Comparison of ENCODE assay signal across 8 cellular contexts in the genomic region with DNA sequence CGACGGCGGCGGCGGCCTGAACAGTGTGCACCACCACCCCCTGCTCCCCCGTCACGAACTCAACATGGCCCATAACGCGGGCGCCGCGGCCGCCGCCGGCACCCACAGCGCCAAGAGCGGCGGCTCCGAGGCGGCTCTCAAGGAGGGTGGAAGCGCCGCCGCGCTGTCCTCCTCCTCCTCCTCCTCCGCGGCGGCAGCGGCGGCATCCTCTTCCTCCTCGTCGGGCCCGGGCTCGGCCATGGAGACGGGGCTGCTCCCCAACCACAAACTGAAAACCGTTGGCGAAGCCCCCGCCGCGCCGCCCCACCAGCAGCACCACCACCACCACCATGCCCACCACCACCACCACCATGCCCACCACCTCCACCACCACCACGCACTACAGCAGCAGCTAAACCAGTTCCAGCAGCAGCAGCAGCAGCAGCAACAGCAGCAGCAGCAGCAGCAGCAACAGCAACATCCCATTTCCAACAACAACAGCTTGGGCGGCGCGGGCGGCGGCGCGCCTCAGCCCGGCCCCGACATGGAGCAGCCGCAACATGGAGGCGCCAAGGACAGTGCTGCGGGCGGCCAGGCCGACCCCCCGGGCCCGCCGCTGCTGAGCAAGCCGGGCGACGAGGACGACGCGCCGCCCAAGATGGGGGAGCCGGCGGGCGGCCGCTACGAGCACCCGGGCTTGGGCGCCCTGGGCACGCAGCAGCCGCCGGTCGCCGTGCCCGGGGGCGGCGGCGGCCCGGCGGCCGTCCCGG. TPM values are rescaled to one million over a fixed set of nuclear protein-coding genes. Genes with fewer than 3 reads are reported as not detected.
A peak's percentile ranks its signal among the peaks of the same experiment; 100 is the strongest.
DNase-seq lines count a peak whose midpoint lies in the region; ATAC-seq and TF ChIP-seq lines count a peak whose summit lies in the region.

No MANE protein-coding gene starts in this region.

- H3K4me1 ChIP-seq in heart left ventricle (peaks cover 3 to 57% (median 37%) of the 10 kb centered on the region in 12 donors), uterus (no peaks in the 10 kb centered on the region)

- no peaks in the 10 kb centered on the region for H3K9me3 Mint-ChIP-seq in activated naive CD4-positive, alpha-beta T cell treated with anti-CD3 and anti-CD28 coated beads, Interleukin-2, amount 50 U/mL, for 24 hours
- H3K9me3 Mint-ChIP-seq in progenitor cell of endocrine pancreas (ENCODE audit: low read depth) = no peaks in the 10 kb centered on the region

- H3K9me3 ChIP-seq in heart left ventricle (no peaks in the 10 kb centered on the region), uterus (no peaks in the 10 kb centered on the region)

- H3K4me3 Mint-ChIP-seq in activated naive CD4-positive, alpha-beta T cell treated with anti-CD3 and anti-CD28 coated beads, Interleukin-2, amount 50 U/mL, for 24 hours = peak overlapping the region; percentile 88
- H3K4me3 Mint-ChIP-seq in progenitor cell of endocrine pancreas (ENCODE audit: low read depth) = peak overlapping the region; percentile 87

- H3K27ac ChIP-seq in heart left ventricle (peak overlapping the region; percentile 94 to 99 (median 97)), uterus (peak overlapping the region; percentile 99 to 100)

- peak overlapping the region; percentile 97 for H3K27ac Mint-ChIP-seq in activated naive CD4-positive, alpha-beta T cell treated with anti-CD3 and anti-CD28 coated beads, Interleukin-2, amount 50 U/mL, for 24 hours
- peak overlapping the region; percentile 98 for H3K27ac Mint-ChIP-seq in progenitor cell of endocrine pancreas

- WGBS in heart left ventricle, 4 donors = 0 to 2% (median 0%) methylated on average over 15 to 85 of the region's 85 CpGs

- ATAC-seq in HG03175 (IDR thresholded peaks at IDR 0.05; ENCODE audit: unreplicated experiment) = peak; percentile 26
- ATAC-seq in heart left ventricle = peak in 3 of 4 donors; percentile 26 to 50 (median 27)

- peak; percentile 56 for TF ChIP-seq POLR2A in Raji (IDR thresholded peaks at IDR 0.05; ENCODE audit: insufficient read depth, low read depth, low read length)
- no peak for TF ChIP-seq POLR2A in heart left ventricle (IDR thresholded peaks at IDR 0.05)
- TF ChIP-seq POLR2A in uterus (IDR thresholded peaks at IDR 0.05) = no peak

- H3K27me3 Mint-ChIP-seq in activated naive CD4-positive, alpha-beta T cell treated with anti-CD3 and anti-CD28 coated beads, Interleukin-2, amount 50 U/mL, for 24 hours = no peaks in the 10 kb centered on the region
- no peaks in the 10 kb centered on the region for H3K27me3 Mint-ChIP-seq in progenitor cell of endocrine pancreas

- intact Hi-C loops in heart left ventricle (cut with DNase I) (loop anchor here in 9 of 10 donors (1.0 to 10.0 kb wide), 19 partner anchors 57 to 497 kb away; no protein-coding TSS in a partner anchor), uterus (cut with DNase I; ENCODE audit: low total_unique reads) (loop anchor here (2.0 to 5.0 kb wide), 2 partner anchors 91 to 243 kb away; no protein-coding TSS in a partner anchor)

- DNase-seq in NK-92 treated with Interleukin-12 subunit alpha and Interleukin-12 subunit beta, amount 100 ng/mL, for 24 hours (lab: John Stamatoyannopoulos, UW) = peak; percentile 53
- DNase-seq in NK-92 (lab: John Stamatoyannopoulos, UW; ENCODE audit: unreplicated experiment) (no peak), heart left ventricle (peak; percentile 49 to 88 (median 64)), progenitor cell of endocrine pancreas (ENCODE audit: low spot score, unreplicated experiment) (peak; percentile 33), uterus (peak; percentile 39 to 45)

- no peaks in the 10 kb centered on the region for H3K36me3 ChIP-seq in heart left ventricle
- no peaks in the 10 kb centered on the region for H3K36me3 ChIP-seq in uterus

- TF ChIP-seq CTCF in heart left ventricle (IDR thresholded peaks at IDR 0.05) (no peak), progenitor cell of endocrine pancreas (IDR thresholded peaks at IDR 0.05; ENCODE audit: unreplicated experiment) (no peak), uterus (IDR thresholded peaks at IDR 0.05) (no peak)

- no peaks in the 10 kb centered on the region for H3K36me3 Mint-ChIP-seq in activated naive CD4-positive, alpha-beta T cell treated with anti-CD3 and anti-CD28 coated beads, Interleukin-2, amount 50 U/mL, for 24 hours
- H3K36me3 Mint-ChIP-seq in progenitor cell of endocrine pancreas (ENCODE audit: insufficient read depth) = no peaks in the 10 kb centered on the region

- H3K4me3 ChIP-seq in heart left ventricle (peak overlapping the region; percentile 67 to 97 (median 78)), uterus (peak overlapping the region; percentile 53 to 95)

- H3K4me1 Mint-ChIP-seq in activated naive CD4-positive, alpha-beta T cell treated with anti-CD3 and anti-CD28 coated beads, Interleukin-2, amount 50 U/mL, for 24 hours = peaks cover 51% of the 10 kb centered on the region
- H3K4me1 Mint-ChIP-seq in progenitor cell of endocrine pancreas (ENCODE audit: low read depth) = peaks cover 58% of the 10 kb centered on the region

- H3K27me3 ChIP-seq in heart left ventricle (no peaks in the 10 kb centered on the region), uterus (no peaks in the 10 kb centered on the region)

RNA-seq across cellular contexts. Expression of a gene that starts 0.9 kb away (rescaled TPM):
- 10 to 100 TPM; 34.3 to 76.1 (median 53.9) TPM for total RNA-seq in heart left ventricle
- 10 to 100 TPM; 15.3 to 24.0 TPM for polyA plus RNA-seq in heart left ventricle
- total RNA-seq in progenitor cell of endocrine pancreas = 152 and 153 TPM in 2 replicates
- 100 to 1,000 TPM in 2 of 4 donors, 10 to 100 TPM in 2; 63.8 to 198 (median 125) TPM for total RNA-seq in uterus
